ENCODE assay signal across 15 cellular contexts in the genomic region with DNA sequence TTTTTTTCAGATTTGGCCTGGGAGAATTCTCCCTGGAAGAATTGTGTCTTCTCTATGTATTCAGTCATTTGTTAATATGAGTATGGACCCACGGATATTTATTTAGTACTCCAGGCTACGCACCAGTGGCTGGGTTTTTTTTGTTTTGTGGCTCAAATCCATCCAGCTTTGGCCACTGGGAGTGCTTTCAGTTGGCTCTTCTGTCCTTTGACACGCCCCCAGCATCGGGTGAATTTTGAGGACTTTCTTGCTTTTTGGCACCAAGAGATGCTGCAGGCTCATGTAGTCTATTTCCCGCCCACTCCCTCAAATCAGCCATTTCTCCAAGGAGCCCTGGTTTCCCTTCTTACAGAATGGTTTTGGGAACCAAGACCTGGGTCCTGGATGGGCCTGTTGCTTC. TPM values are rescaled to one million over a fixed set of nuclear protein-coding genes. Genes with fewer than 3 reads are reported as not detected.
DNase-seq lines count a peak whose midpoint lies in the region; ATAC-seq and TF ChIP-seq lines count a peak whose summit lies in the region.
"Had no signal": no experiment of that assay in that cellular context is flagged by ENCODE, and none has a peak within 500 bp of the region (broad histone marks: within the 10 kb centered on the region; RNA-seq: fewer than 3 reads in every experiment).

No MANE protein-coding gene starts in this region.

- no peak overlapping the region for H3K4me3 ChIP-seq in BLaER1
- H3K4me3 ChIP-seq in testis, result no peak overlapping the region
- H3K4me3 ChIP-seq: GM12878, HAP-1 had no signal

- CTCF ChIA-PET in WTC11 (lab: Charles Lee), result interaction anchor here (1.8 kb wide), 1 partner anchor 19 kb away, joined by 5 read pairs; no protein-coding TSS in a partner anchor

- H3K27me3 Mint-ChIP-seq in WTC11 (ENCODE audit: low read depth), result no peaks in the 10 kb centered on the region
- H3K27me3 Mint-ChIP-seq: CD4-positive, alpha-beta T cell had no signal

- ATAC-seq in WTC11 (no peak), HG03095 (IDR thresholded peaks at IDR 0.05; ENCODE audit: unreplicated experiment) (no peak)
- ATAC-seq: GM12878 had no signal

- H3K27me3 ChIP-seq in BLaER1, result no peaks in the 10 kb centered on the region
- H3K27me3 ChIP-seq in testis, result no peaks in the 10 kb centered on the region

- no peaks in the 10 kb centered on the region for H3K9me3 Mint-ChIP-seq in WTC11
- H3K9me3 Mint-ChIP-seq: CD4-positive, alpha-beta T cell had no signal

- H4K20me1 ChIP-seq in BLaER1, result peaks cover 100% of the 10 kb centered on the region

- H3K4me1 Mint-ChIP-seq in WTC11, result no peaks in the 10 kb centered on the region

- 0 out of 2 replicates have a peak overlapping the region, but pooled peaks have one; percentile 55 for H3K27ac Mint-ChIP-seq in WTC11
- H3K27ac Mint-ChIP-seq: CD4-positive, alpha-beta T cell had no signal

- TF ChIP-seq POLR2A in testis (IDR thresholded peaks at IDR 0.05), result no peak

- DNase-seq in WTC11 (ENCODE audit: low spot score) (no peak), fibroblast of peridontal ligament (ENCODE audit: extremely low read depth) (peak; percentile 25), testis (peak; percentile 36), NCI-H82 treated with DMSO at 0.1 percent for 48 hours (lab: John Stamatoyannopoulos, UW; ENCODE audit: unreplicated experiment) (no peak)
- DNase-seq in central memory CD4-positive, alpha-beta T cell, result no peak
- DNase-seq: 8988T; AML-193; C1 segment of cervical spinal cord; CD4-positive, alpha-beta T cell; DMS79; GOT3 had no signal

- H3K36me3 Mint-ChIP-seq in WTC11, result peaks cover 87% of the 10 kb centered on the region

- H3K27ac ChIP-seq in BLaER1 (no peak overlapping the region), testis (no peak overlapping the region)

- POLR2A ChIA-PET in WTC11 (lab: Charles Lee), result no interaction called here

- H3K9me3 ChIP-seq in BLaER1, result no peaks in the 10 kb centered on the region
- no peaks in the 10 kb centered on the region for H3K9me3 ChIP-seq in testis
- H3K9me3 ChIP-seq: HAP-1 had no signal

- H3K9ac ChIP-seq in BLaER1, result no peak overlapping the region

- 57 to 62% methylated on average over 5 of the region's 5 CpGs for WGBS in testis, 2 donors

- TF ChIP-seq CTCF in WTC11 (IDR thresholded peaks at IDR 0.05) (no peak), testis (IDR thresholded peaks at IDR 0.05) (no peak)

- H3K36me3 ChIP-seq in BLaER1 (peaks cover 100% of the 10 kb centered on the region), testis (ENCODE audit: low read depth, missing control alignments) (no peaks in the 10 kb centered on the region)

- H3K4me1 ChIP-seq in BLaER1 (peaks cover 73% of the 10 kb centered on the region), testis (peaks cover 13% of the 10 kb centered on the region)
- H3K4me1 ChIP-seq: HAP-1 had no signal

- H3K4me3 Mint-ChIP-seq in WTC11, result no peak overlapping the region
- H3K4me3 Mint-ChIP-seq: CD4-positive, alpha-beta T cell had no signal

- intact Hi-C loops in testis (cut with DNase I; ENCODE audit: low total_unique reads), result no loop called here

- H3K4me2 ChIP-seq in BLaER1, result peak overlapping the region; percentile 86

TF ChIP-seq in WTC11, 78 proteins besides CTCF, POLR2A, EP300 and RAD21:
- TF ChIP-seq NR3C1 (CRISPR knock-in tag; conservative IDR thresholded peaks at IDR 0.05; ENCODE audit: low read depth) (no peak), ZNF232 (CRISPR knock-in tag; IDR thresholded peaks at IDR 0.05) (no peak), NFATC4 (CRISPR knock-in tag; IDR thresholded peaks at IDR 0.05) (no peak), SOX15 (CRISPR knock-in tag; IDR thresholded peaks at IDR 0.05) (no peak)
- TF ChIP-seq, protein P1, sequence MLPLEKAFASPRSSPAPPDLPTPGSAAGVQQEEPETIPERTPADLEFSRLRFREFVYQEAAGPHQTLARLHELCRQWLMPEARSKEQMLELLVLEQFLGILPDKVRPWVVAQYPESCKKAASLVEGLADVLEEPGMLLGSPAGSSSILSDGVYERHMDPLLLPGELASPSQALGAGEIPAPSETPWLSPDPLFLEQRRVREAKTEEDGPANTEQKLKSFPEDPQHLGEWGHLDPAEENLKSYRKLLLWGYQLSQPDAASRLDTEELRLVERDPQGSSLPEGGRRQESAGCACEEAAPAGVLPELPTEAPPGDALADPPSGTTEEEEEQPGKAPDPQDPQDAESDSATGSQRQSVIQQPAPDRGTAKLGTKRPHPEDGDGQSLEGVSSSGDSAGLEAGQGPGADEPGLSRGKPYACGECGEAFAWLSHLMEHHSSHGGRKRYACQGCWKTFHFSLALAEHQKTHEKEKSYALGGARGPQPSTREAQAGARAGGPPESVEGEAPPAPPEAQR (CRISPR knock-in tag; IDR thresholded peaks at IDR 0.05), result no peak

RNA-seq across cellular contexts. Expression of gene SMARCA4, which starts 55.8 kb away (rescaled TPM):
- 268 to 295 TPM (median 284 TPM) in 3 replicates for total RNA-seq in WTC11 (2021)
- 100 to 1,000 TPM; 180 to 188 TPM for total RNA-seq in testis
- 141 TPM for polyA plus RNA-seq in testis (ENCODE audit: insufficient read depth, low read depth, low replicate concordance)

Comparison
In these comparisons a context has a peak if more than half of its experiments do, and no peak if none do; other contexts are left out.
1. DNase-seq: peak in fibroblast of peridontal ligament (single experiment) and testis (single experiment); none in WTC11 (single experiment), central memory CD4-positive, alpha-beta T cell (single experiment) and NCI-H82 treated with DMSO at 0.1 percent for 48 hours (single experiment).